Comparison of ENCODE assay signal across 2 cellular contexts in genomic region chr6:34218691-34219090, GRCh38.
TF ChIP-seq lines count a peak whose summit lies in the region.

No MANE protein-coding gene starts in this region.

TF ChIP-seq in GM23338, 12 proteins besides CTCF, POLR2A, EP300 and RAD21:
- TF ChIP-seq EZH2 (IDR thresholded peaks at IDR 0.05; ENCODE audit: low read depth, unreplicated experiment) = no peak
- no peak for TF ChIP-seq EZH2phosphoT487 (IDR thresholded peaks at IDR 0.05; ENCODE audit: unreplicated experiment)
- no peak for TF ChIP-seq ETS1 (IDR thresholded peaks at IDR 0.05)
- TF ChIP-seq POLR2AphosphoS5 (IDR thresholded peaks at IDR 0.05; ENCODE audit: low read depth) = no peak
- TF ChIP-seq ZNF331 (CRISPR knock-in tag; IDR thresholded peaks at IDR 0.05; ENCODE audit: low read depth) = no peak
- TF ChIP-seq NANOG (IDR thresholded peaks at IDR 0.05; ENCODE audit: borderline replicate concordance) = no peak
- no peak for TF ChIP-seq ZNF462 (CRISPR knock-in tag; IDR thresholded peaks at IDR 0.05)
- TF ChIP-seq JUNB (IDR thresholded peaks at IDR 0.05; ENCODE audit: unreplicated experiment) = no peak
- no peak for TF ChIP-seq REST (IDR thresholded peaks at IDR 0.05; ENCODE audit: unreplicated experiment)
- TF ChIP-seq CREB1 (CRISPR knock-in tag; IDR thresholded peaks at IDR 0.05; ENCODE audit: low read depth) = no peak
- TF ChIP-seq STAT1 (IDR thresholded peaks at IDR 0.05; ENCODE audit: unreplicated experiment) = no peak
- no peak for TF ChIP-seq ZNF114 (CRISPR knock-in tag; IDR thresholded peaks at IDR 0.05)

TF ChIP-seq in endothelial cell of umbilical vein, 7 proteins besides CTCF, POLR2A, EP300 and RAD21:
- TF ChIP-seq JUN (IDR thresholded peaks at IDR 0.05; ENCODE audit: borderline replicate concordance, insufficient read depth, insufficient read length, low read depth) = no peak
- TF ChIP-seq EZH2 (IDR thresholded peaks at IDR 0.05; ENCODE audit: borderline replicate concordance, low read depth, low read length, severe bottlenecking) = no peak
- TF ChIP-seq GATA2 (IDR thresholded peaks at IDR 0.05; ENCODE audit: insufficient read depth, insufficient read length, low read depth, low read length) = no peak
- TF ChIP-seq POLR2AphosphoS5 (IDR thresholded peaks at IDR 0.05; ENCODE audit: insufficient read depth, low read depth, low read length) = no peak
- TF ChIP-seq FOS (IDR thresholded peaks at IDR 0.05; ENCODE audit: borderline replicate concordance, insufficient read depth, low read length) = no peak
- TF ChIP-seq MAX (IDR thresholded peaks at IDR 0.05; ENCODE audit: insufficient read depth, insufficient read length) = no peak
- TF ChIP-seq MYC (IDR thresholded peaks at IDR 0.05; ENCODE audit: low read depth, low read length) = no peak
TF ChIP-seq in endothelial cell of umbilical vein: peak in this region for 0.
